Comparison of ENCODE assay signal across 1 cellular context in the genomic region with DNA sequence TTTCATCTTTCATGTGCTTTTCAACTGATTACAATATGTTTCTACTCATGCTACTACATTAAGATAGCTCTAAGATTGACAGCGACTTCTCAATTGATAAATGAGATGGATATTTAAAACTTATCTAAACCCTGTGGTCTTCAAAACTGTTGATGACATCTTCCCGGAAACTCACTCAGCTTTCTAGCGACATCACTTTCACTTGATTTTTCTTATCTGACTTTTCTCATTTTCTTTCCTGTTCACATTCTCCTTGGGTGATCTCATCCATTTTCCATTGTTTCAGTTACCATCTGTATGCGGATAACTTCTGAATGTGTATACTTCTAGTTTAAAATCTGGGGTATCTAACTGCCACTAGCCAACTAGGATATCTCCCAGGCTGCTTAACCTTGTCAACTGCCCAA.
TF ChIP-seq lines count a peak whose summit lies in the region.

No MANE protein-coding gene starts in this region.

TF ChIP-seq in endothelial cell of umbilical vein, 7 proteins besides CTCF, POLR2A, EP300 and RAD21:
- peak; percentile 70 for TF ChIP-seq POLR2AphosphoS5 (IDR thresholded peaks at IDR 0.05; ENCODE audit: insufficient read depth, low read depth, low read length)
- TF ChIP-seq EZH2 (IDR thresholded peaks at IDR 0.05; ENCODE audit: borderline replicate concordance, low read depth, low read length, severe bottlenecking): no peak
- peak; percentile 85 for TF ChIP-seq GATA2 (IDR thresholded peaks at IDR 0.05; ENCODE audit: insufficient read depth, insufficient read length, low read depth, low read length)
- peak; percentile 73 for TF ChIP-seq FOS (IDR thresholded peaks at IDR 0.05; ENCODE audit: borderline replicate concordance, insufficient read depth, low read length)
- peak; percentile 95 for TF ChIP-seq JUN (IDR thresholded peaks at IDR 0.05; ENCODE audit: borderline replicate concordance, insufficient read depth, insufficient read length, low read depth)
- no peak for TF ChIP-seq MYC (IDR thresholded peaks at IDR 0.05; ENCODE audit: low read depth, low read length)
- TF ChIP-seq, protein P1, sequence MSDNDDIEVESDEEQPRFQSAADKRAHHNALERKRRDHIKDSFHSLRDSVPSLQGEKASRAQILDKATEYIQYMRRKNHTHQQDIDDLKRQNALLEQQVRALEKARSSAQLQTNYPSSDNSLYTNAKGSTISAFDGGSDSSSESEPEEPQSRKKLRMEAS (IDR thresholded peaks at IDR 0.05; ENCODE audit: insufficient read depth, insufficient read length): no peak
